In genomic region chr12:72564120-72564519, GRCh38 we compare ENCODE assay signal across 36 cellular contexts.
"Had no signal": no experiment of that assay in that cellular context is flagged by ENCODE, and none has a peak within 500 bp of the region (broad histone marks: within the 10 kb centered on the region; RNA-seq: fewer than 3 reads in every experiment).

No MANE protein-coding gene starts in this region.

- H3K4me1 ChIP-seq: Peyer's patch, SJSA1 had no signal

- H3K36me3 ChIP-seq: brain microvascular endothelial cell, Peyer's patch, SJSA1, WERI-Rb-1 had no signal

- H3K9me3 ChIP-seq: Peyer's patch, SJSA1 had no signal

- H3K27me3 ChIP-seq: brain microvascular endothelial cell, Peyer's patch, SJSA1 had no signal

- H3K4me3 ChIP-seq: Peyer's patch, SJSA1 had no signal

- ATAC-seq: activated CD8-positive, alpha-beta T cell treated with anti-CD3 and anti-CD28 coated beads for 36 hours; activated T-cell treated with anti-CD3 and anti-CD28 coated beads, Interleukin-2, amount 50 U/mL, for 72 hours; activated T-helper 17 cell treated with anti-CD3 and anti-CD28 coated beads, Interleukin-2, amount 50 U/mL, for 72 hours; PC-3; SK-N-SH treated with all-trans-retinoic acid at 6 μM for 48 hours; T-cell; T-helper 17 cell had no signal

- DNase-seq: activated CD4-positive, alpha-beta T cell treated with anti-CD3 and anti-CD28 coated beads, Interleukin-2, amount 10 ng/mL, durations not matched to agents 24 days and 14 days; activated CD4-positive, alpha-beta T cell treated with anti-CD3 and anti-CD28 coated beads, Interleukin-2, amount 50 U/mL, for 4 hours; activated CD8-positive, alpha-beta T cell treated with anti-CD3 and anti-CD28 coated beads for 36 hours; activated effector memory CD4-positive, alpha-beta T cell treated with anti-CD3 and anti-CD28 coated beads, Interleukin-2, amount 50 U/mL, for 16 hours; activated naive CD4-positive, alpha-beta T cell; activated naive CD4-positive, alpha-beta T cell treated with anti-CD3 and anti-CD28 coated beads, Interleukin-2, amount 50 U/mL, for 16 hours; activated naive CD8-positive, alpha-beta T cell treated with anti-CD3 and anti-CD28 coated beads for 36 hours; activated T-cell treated with anti-CD3 and anti-CD28 coated beads, Interleukin-2, amount 50 U/mL, for 1 hour; activated T-cell treated with anti-CD3 and anti-CD28 coated beads, Interleukin-2, amount 50 U/mL, for 72 hours; amniotic stem cell; aorta; brain microvascular endothelial cell; central memory CD4-positive, alpha-beta T cell; Karpas-422; NCI-H1092 treated with DMSO at 0.1 percent for 48 hours; NCI-H1417; NCI-H146; NCI-H187; NCI-H2029 treated with DMSO at 0.1 percent for 48 hours; NCI-H2107; NCI-H2171; NCI-H510A; NCI-H526; NCI-H748 treated with DMSO at 0.1 percent for 48 hours; NK-92 treated with Interleukin-12 subunit alpha and Interleukin-12 subunit beta, amount 100 ng/mL, for 24 hours; PC-3; Peyer's patch; RPMI8226; SHP77 treated with DMSO at 0.1 percent for 48 hours; T-cell; T-helper 17 cell; T-helper 9 cell; WERI-Rb-1 had no signal

- H3K27ac ChIP-seq: brain microvascular endothelial cell, Peyer's patch, SJSA1, WERI-Rb-1 had no signal
